ENCODE assay signal across 8 cellular contexts in genomic region chr21:43658769-43659135, GRCh38. TPM values are rescaled to one million over a fixed set of nuclear protein-coding genes. Genes with fewer than 3 reads are reported as not detected.
DNase-seq lines count a peak whose midpoint lies in the region; ATAC-seq and TF ChIP-seq lines count a peak whose summit lies in the region.

No MANE protein-coding gene starts in this region.

- WGBS in prostate gland, result 77% methylated on average over 23 of the region's 23 CpGs

- intact Hi-C loops in prostate gland (cut with DNase I), result loop anchor here (5.0 kb wide), 1 partner anchor 129 kb away; the partner anchor contains the start of gene RRP1

- no peaks in the 10 kb centered on the region for H3K27me3 ChIP-seq in prostate gland (replicated peaks; ENCODE audit: insufficient read depth)

- peak overlapping the region; percentile 62 for H3K4me3 ChIP-seq in GM12865 (ENCODE audit: low read depth, low read length)
- H3K4me3 ChIP-seq in fibroblast of the aortic adventitia (ENCODE audit: low read depth, low read length), result peak overlapping the region; percentile 83
- peak overlapping the region; percentile 72 to 87 for H3K4me3 ChIP-seq in prostate gland

- peak overlapping the region; percentile 72 to 87 (median 79) for H3K4me3 Mint-ChIP-seq in T-cell

- TF ChIP-seq POLR2A in prostate gland (IDR thresholded peaks at IDR 0.05), result no peak

- H3K27ac ChIP-seq in prostate gland, result peak overlapping the region; percentile 72 to 76

- no peak for TF ChIP-seq CTCF in GM12865 (IDR thresholded peaks at IDR 0.05; ENCODE audit: insufficient read depth, low read depth, low read length, missing control alignments)
- no peak for TF ChIP-seq CTCF in fibroblast of the aortic adventitia (IDR thresholded peaks at IDR 0.05; ENCODE audit: insufficient read depth, low read length)
- no peak for TF ChIP-seq CTCF in prostate gland (IDR thresholded peaks at IDR 0.05)

- no peaks in the 10 kb centered on the region for H3K9me3 Mint-ChIP-seq in T-cell

- ATAC-seq in T-cell (replicated peaks in 1 of 4) (no peak), HG03378 (IDR thresholded peaks at IDR 0.05; ENCODE audit: unreplicated experiment) (no peak), GM19023 (IDR thresholded peaks at IDR 0.05; ENCODE audit: unreplicated experiment) (no peak)

- H3K9me3 ChIP-seq in prostate gland, result no peaks in the 10 kb centered on the region

- CTCF ChIA-PET in T-cell (lab: Charles Lee), result interaction anchor here in 1 of 2 donors (0.9 kb wide), 1 partner anchor 13 kb away, joined by 3 read pairs; no protein-coding TSS in a partner anchor

- peaks cover 7% of the 10 kb centered on the region for H3K4me1 ChIP-seq in prostate gland (replicated peaks)

- H3K36me3 ChIP-seq in prostate gland, result no peaks in the 10 kb centered on the region

- peaks cover under 1% of the 10 kb centered on the region for H3K36me3 Mint-ChIP-seq in T-cell

- H3K4me1 Mint-ChIP-seq in T-cell, result peaks cover 42 to 49% (median 44%) of the 10 kb centered on the region in 3 donors

- H3K27me3 Mint-ChIP-seq in T-cell, result no peaks in the 10 kb centered on the region

- POLR2A ChIA-PET in T-cell (lab: Charles Lee), result no interaction called here

- peak overlapping the region; percentile 91 for H3K27ac Mint-ChIP-seq in T-cell

- no peak for DNase-seq in GM12865 (ENCODE audit: low read depth)
- DNase-seq in T-cell, result peak in 1 of 34 experiments; percentile 4
- DNase-seq in fibroblast of the aortic adventitia (ENCODE audit: low read depth), result no peak
- DNase-seq in prostate gland (ENCODE audit: low spot score), result no peak
- DNase-seq in DMS79 treated with DMSO at 0.1 percent for 48 hours (lab: John Stamatoyannopoulos, UW), result no peak
- no peak for DNase-seq in RKO (ENCODE audit: low spot score)

RNA-seq across cellular contexts. Expression of gene HSF2BP, which starts 0.5 kb away (rescaled TPM):
- total RNA-seq in T-cell (1 to 10 TPM in 2 of 5 donors, under 1 TPM in 3; 0.60 to 2.2 (median 0.80) TPM), fibroblast of the aortic adventitia (ENCODE audit: low replicate concordance) (2.3 and 7.3 TPM in 2 replicates), prostate gland (1 to 10 TPM; 3.2 to 7.0 TPM)

RNA-seq across cellular contexts. Expression of gene RRP1B, which starts 0.6 kb away (rescaled TPM):
- total RNA-seq in T-cell (10 to 100 TPM; 33.9 to 39.3 (median 37.8) TPM), fibroblast of the aortic adventitia (ENCODE audit: low replicate concordance) (24.2 and 40.4 TPM in 2 replicates), prostate gland (10 to 100 TPM; 22.7 to 38.3 TPM)
